In genomic region chr5:8525835-8526234, GRCh38 we compare ENCODE assay signal across 1 cellular context.
TF ChIP-seq lines count a peak whose summit lies in the region.

No MANE protein-coding gene starts in this region.

TF ChIP-seq in neural cell, 6 proteins besides CTCF, POLR2A, EP300 and RAD21 (continued from another document):
- TF ChIP-seq REST (IDR thresholded peaks at IDR 0.05; ENCODE audit: borderline replicate concordance): peak; percentile 60
- no peak for TF ChIP-seq MXI1 (conservative IDR thresholded peaks at IDR 0.05; ENCODE audit: poor library complexity, severe bottlenecking)
- TF ChIP-seq POLR2AphosphoS5 (IDR thresholded peaks at IDR 0.05): peak; percentile 68
- no peak for TF ChIP-seq SMC3 (conservative IDR thresholded peaks at IDR 0.05; ENCODE audit: poor library complexity)
- no peak for TF ChIP-seq TAF1 (IDR thresholded peaks at IDR 0.05; ENCODE audit: low read depth)
TF ChIP-seq in neural cell: peak in this region for 2.
